In genomic region chr1:99659755-99660210, GRCh38 we compare ENCODE assay signal across 1 cellular context.
TF ChIP-seq lines count a peak whose summit lies in the region.

No MANE protein-coding gene starts in this region.

TF ChIP-seq in SK-N-SH, 30 proteins besides CTCF, POLR2A, EP300 and RAD21:
- no peak for TF ChIP-seq SMC3 (IDR thresholded peaks at IDR 0.05; ENCODE audit: low read depth, low read length)
- no peak for TF ChIP-seq FOSL2 (IDR thresholded peaks at IDR 0.05; ENCODE audit: borderline replicate concordance, low read depth)
- no peak for TF ChIP-seq GABPA (IDR thresholded peaks at IDR 0.05; ENCODE audit: low read depth)
- no peak for TF ChIP-seq ZBTB33 (IDR thresholded peaks at IDR 0.05; ENCODE audit: borderline replicate concordance, low read depth)
- TF ChIP-seq RFX5 (IDR thresholded peaks at IDR 0.05; ENCODE audit: low read length), result no peak
- no peak for TF ChIP-seq REST (IDR thresholded peaks at IDR 0.05; ENCODE audit: low read depth, low read length)
- no peak for TF ChIP-seq TAF1 (IDR thresholded peaks at IDR 0.05; ENCODE audit: borderline replicate concordance, low read depth, low read length)
- TF ChIP-seq MXI1 (IDR thresholded peaks at IDR 0.05; ENCODE audit: low read depth, low read length), result no peak
- TF ChIP-seq NRF1 (IDR thresholded peaks at IDR 0.05; ENCODE audit: low read depth, low read length), result no peak
- TF ChIP-seq MAX (IDR thresholded peaks at IDR 0.05; ENCODE audit: low read depth), result no peak
- TF ChIP-seq ELF1 (IDR thresholded peaks at IDR 0.05), result no peak
- no peak for TF ChIP-seq RXRA (IDR thresholded peaks at IDR 0.05; ENCODE audit: borderline replicate concordance, low read depth)
- TF ChIP-seq FOXJ3 (CRISPR knock-in tag; IDR thresholded peaks at IDR 0.05), result no peak
- TF ChIP-seq SIN3A (IDR thresholded peaks at IDR 0.05; ENCODE audit: borderline replicate concordance, low read depth, low read length), result no peak
